Comparison of ENCODE assay signal across 1 cellular context in genomic region chr17:76103274-76104139, GRCh38.
A peak's percentile ranks its signal among the peaks of the same experiment; 100 is the strongest.
TF ChIP-seq lines count a peak whose summit lies in the region.

TSS of gene EXOC7 (minus strand) at chr17:76103787. CDS start at chr17:76103692, 95 bp downstream.

TF ChIP-seq in HEK293, 187 proteins besides CTCF, POLR2A, EP300 and RAD21 (continued from another document):
- TF ChIP-seq ZNF518A (tag by site-specific recombination; conservative IDR thresholded peaks at IDR 0.05; ENCODE audit: low read depth) (no peak), PRDM10 (tag by site-specific recombination; IDR thresholded peaks at IDR 0.05) (peak; percentile 76), ZBTB10 (tag by site-specific recombination; IDR thresholded peaks at IDR 0.05) (peak; percentile 92), ZBTB20 (tag by site-specific recombination; IDR thresholded peaks at IDR 0.05) (peak; percentile 70; the same call in 1 of the 2 replicates), GLIS2 (tag by site-specific recombination; IDR thresholded peaks at IDR 0.05) (peak; percentile 85), ZNF501 (tag by site-specific recombination; IDR thresholded peaks at IDR 0.05) (peak; percentile 73)
- TF ChIP-seq, protein P1, sequence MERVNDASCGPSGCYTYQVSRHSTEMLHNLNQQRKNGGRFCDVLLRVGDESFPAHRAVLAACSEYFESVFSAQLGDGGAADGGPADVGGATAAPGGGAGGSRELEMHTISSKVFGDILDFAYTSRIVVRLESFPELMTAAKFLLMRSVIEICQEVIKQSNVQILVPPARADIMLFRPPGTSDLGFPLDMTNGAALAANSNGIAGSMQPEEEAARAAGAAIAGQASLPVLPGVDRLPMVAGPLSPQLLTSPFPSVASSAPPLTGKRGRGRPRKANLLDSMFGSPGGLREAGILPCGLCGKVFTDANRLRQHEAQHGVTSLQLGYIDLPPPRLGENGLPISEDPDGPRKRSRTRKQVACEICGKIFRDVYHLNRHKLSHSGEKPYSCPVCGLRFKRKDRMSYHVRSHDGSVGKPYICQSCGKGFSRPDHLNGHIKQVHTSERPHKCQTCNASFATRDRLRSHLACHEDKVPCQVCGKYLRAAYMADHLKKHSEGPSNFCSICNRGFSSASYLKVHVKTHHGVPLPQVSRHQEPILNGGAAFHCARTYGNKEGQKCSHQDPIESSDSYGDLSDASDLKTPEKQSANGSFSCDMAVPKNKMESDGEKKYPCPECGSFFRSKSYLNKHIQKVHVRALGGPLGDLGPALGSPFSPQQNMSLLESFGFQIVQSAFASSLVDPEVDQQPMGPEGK (tag by site-specific recombination; IDR thresholded peaks at IDR 0.05) = peak; percentile 99
- TF ChIP-seq, protein P2, sequence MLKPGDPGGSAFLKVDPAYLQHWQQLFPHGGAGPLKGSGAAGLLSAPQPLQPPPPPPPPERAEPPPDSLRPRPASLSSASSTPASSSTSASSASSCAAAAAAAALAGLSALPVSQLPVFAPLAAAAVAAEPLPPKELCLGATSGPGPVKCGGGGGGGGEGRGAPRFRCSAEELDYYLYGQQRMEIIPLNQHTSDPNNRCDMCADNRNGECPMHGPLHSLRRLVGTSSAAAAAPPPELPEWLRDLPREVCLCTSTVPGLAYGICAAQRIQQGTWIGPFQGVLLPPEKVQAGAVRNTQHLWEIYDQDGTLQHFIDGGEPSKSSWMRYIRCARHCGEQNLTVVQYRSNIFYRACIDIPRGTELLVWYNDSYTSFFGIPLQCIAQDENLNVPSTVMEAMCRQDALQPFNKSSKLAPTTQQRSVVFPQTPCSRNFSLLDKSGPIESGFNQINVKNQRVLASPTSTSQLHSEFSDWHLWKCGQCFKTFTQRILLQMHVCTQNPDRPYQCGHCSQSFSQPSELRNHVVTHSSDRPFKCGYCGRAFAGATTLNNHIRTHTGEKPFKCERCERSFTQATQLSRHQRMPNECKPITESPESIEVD (tag by site-specific recombination; IDR thresholded peaks at IDR 0.05) = no peak
